Comparison of ENCODE assay signal across 1 cellular context in the genomic region with DNA sequence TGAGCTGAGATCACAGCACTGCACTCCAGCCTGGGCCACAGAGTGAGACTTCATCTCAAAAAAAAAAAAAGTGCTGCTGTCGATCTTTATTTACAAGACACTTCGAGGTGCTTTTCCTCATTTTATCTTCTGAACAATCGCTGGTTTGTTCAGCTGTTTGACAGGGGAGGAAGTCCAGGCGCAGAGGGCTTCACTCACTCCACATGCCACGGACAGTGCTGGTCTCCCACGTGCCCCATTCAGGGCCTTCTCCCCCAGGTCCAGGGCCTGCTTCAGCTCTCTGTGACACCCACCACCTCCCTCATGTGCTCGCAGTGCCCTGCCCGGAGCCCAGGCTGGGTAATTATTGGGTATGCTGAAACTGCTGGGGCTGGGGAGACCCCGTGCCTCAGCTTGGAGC.
TF ChIP-seq lines count a peak whose summit lies in the region.

No MANE protein-coding gene starts in this region.

TF ChIP-seq in HepG2, 621 proteins besides CTCF, POLR2A, EP300 and RAD21 (continued from another document and continues in another):
- TF ChIP-seq, protein P1, sequence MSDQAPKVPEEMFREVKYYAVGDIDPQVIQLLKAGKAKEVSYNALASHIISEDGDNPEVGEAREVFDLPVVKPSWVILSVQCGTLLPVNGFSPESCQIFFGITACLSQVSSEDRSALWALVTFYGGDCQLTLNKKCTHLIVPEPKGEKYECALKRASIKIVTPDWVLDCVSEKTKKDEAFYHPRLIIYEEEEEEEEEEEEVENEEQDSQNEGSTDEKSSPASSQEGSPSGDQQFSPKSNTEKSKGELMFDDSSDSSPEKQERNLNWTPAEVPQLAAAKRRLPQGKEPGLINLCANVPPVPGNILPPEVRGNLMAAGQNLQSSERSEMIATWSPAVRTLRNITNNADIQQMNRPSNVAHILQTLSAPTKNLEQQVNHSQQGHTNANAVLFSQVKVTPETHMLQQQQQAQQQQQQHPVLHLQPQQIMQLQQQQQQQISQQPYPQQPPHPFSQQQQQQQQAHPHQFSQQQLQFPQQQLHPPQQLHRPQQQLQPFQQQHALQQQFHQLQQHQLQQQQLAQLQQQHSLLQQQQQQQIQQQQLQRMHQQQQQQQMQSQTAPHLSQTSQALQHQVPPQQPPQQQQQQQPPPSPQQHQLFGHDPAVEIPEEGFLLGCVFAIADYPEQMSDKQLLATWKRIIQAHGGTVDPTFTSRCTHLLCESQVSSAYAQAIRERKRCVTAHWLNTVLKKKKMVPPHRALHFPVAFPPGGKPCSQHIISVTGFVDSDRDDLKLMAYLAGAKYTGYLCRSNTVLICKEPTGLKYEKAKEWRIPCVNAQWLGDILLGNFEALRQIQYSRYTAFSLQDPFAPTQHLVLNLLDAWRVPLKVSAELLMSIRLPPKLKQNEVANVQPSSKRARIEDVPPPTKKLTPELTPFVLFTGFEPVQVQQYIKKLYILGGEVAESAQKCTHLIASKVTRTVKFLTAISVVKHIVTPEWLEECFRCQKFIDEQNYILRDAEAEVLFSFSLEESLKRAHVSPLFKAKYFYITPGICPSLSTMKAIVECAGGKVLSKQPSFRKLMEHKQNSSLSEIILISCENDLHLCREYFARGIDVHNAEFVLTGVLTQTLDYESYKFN (CRISPR knock-in tag; conservative IDR thresholded peaks at IDR 0.05) = peak; percentile 56
- TF ChIP-seq JUN (CRISPR knock-in tag; IDR thresholded peaks at IDR 0.05) = no peak
- TF ChIP-seq, protein P2, sequence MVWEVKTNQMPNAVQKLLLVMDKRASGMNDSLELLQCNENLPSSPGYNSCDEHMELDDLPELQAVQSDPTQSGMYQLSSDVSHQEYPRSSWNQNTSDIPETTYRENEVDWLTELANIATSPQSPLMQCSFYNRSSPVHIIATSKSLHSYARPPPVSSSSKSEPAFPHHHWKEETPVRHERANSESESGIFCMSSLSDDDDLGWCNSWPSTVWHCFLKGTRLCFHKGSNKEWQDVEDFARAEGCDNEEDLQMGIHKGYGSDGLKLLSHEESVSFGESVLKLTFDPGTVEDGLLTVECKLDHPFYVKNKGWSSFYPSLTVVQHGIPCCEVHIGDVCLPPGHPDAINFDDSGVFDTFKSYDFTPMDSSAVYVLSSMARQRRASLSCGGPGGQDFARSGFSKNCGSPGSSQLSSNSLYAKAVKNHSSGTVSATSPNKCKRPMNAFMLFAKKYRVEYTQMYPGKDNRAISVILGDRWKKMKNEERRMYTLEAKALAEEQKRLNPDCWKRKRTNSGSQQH (CRISPR knock-in tag; IDR thresholded peaks at IDR 0.05; ENCODE audit: low read depth) = peak; percentile 80
- 0 out of 2 replicates have a peak, but pooled peaks have one; percentile 66 for TF ChIP-seq NFKBIZ (CRISPR knock-in tag; IDR thresholded peaks at IDR 0.05)
- peak; percentile 26; the same call in 1 of the 2 replicates for TF ChIP-seq CREM (IDR thresholded peaks at IDR 0.05)
- no peak for TF ChIP-seq CREM (CRISPR knock-in tag; IDR thresholded peaks at IDR 0.05)
- 0 out of 2 replicates have a peak, but pooled peaks have one; percentile 5 for TF ChIP-seq FOXC1 (CRISPR knock-in tag; IDR thresholded peaks at IDR 0.05; ENCODE audit: borderline replicate concordance)
- TF ChIP-seq, protein P3, sequence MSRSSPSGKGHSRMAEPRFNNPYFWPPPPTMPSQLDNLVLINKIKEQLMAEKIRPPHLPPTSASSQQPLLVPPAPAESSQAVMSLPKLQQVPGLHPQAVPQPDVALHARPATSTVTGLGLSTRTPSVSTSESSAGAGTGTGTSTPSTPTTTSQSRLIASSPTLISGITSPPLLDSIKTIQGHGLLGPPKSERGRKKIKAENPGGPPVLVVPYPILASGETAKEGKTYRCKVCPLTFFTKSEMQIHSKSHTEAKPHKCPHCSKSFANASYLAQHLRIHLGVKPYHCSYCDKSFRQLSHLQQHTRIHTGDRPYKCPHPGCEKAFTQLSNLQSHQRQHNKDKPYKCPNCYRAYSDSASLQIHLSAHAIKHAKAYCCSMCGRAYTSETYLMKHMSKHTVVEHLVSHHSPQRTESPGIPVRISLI (CRISPR knock-in tag; IDR thresholded peaks at IDR 0.05; ENCODE audit: borderline replicate concordance) = peak; percentile 96
- peak; percentile 38; the same call in 1 of the 2 replicates for TF ChIP-seq MEF2D (CRISPR knock-in tag; IDR thresholded peaks at IDR 0.05)
- TF ChIP-seq ZNF468 (CRISPR knock-in tag; IDR thresholded peaks at IDR 0.05) = 0 out of 2 replicates have a peak, but pooled peaks have one; percentile 62
- TF ChIP-seq, protein P4, sequence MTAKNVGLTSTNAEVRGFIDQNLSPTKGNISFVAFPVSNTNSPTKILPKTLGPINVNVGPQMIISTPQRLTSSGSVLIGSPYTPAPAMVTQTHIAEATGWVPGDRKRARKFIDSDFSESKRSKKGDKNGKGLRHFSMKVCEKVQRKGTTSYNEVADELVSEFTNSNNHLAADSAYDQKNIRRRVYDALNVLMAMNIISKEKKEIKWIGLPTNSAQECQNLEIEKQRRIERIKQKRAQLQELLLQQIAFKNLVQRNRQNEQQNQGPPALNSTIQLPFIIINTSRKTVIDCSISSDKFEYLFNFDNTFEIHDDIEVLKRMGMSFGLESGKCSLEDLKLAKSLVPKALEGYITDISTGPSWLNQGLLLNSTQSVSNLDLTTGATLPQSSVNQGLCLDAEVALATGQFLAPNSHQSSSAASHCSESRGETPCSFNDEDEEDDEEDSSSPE (CRISPR knock-in tag; IDR thresholded peaks at IDR 0.05) = no peak
- TF ChIP-seq ZNF501 (CRISPR knock-in tag; IDR thresholded peaks at IDR 0.05) = peak; percentile 39; the same call in 1 of the 2 replicates
- 0 out of 2 replicates have a peak, but pooled peaks have one; percentile 57 for TF ChIP-seq SIN3A (IDR thresholded peaks at IDR 0.05; ENCODE audit: borderline replicate concordance, low read depth, low read length)
- no peak for TF ChIP-seq MAZ (IDR thresholded peaks at IDR 0.05; ENCODE audit: borderline replicate concordance, low read depth, low read length)
- TF ChIP-seq MAZ (CRISPR knock-in tag; IDR thresholded peaks at IDR 0.05; ENCODE audit: low read depth) = no peak
- TF ChIP-seq ZNF839 (CRISPR knock-in tag; IDR thresholded peaks at IDR 0.05; ENCODE audit: borderline replicate concordance) = no peak
- peak; percentile 57; the same call in 1 of the 2 replicates for TF ChIP-seq HOXA3 (CRISPR knock-in tag; IDR thresholded peaks at IDR 0.05)
- peak; percentile 57 for TF ChIP-seq FOSL2 (CRISPR knock-in tag; IDR thresholded peaks at IDR 0.05)
- TF ChIP-seq WIZ (CRISPR knock-in tag; IDR thresholded peaks at IDR 0.05) = no peak
- TF ChIP-seq, protein P5, sequence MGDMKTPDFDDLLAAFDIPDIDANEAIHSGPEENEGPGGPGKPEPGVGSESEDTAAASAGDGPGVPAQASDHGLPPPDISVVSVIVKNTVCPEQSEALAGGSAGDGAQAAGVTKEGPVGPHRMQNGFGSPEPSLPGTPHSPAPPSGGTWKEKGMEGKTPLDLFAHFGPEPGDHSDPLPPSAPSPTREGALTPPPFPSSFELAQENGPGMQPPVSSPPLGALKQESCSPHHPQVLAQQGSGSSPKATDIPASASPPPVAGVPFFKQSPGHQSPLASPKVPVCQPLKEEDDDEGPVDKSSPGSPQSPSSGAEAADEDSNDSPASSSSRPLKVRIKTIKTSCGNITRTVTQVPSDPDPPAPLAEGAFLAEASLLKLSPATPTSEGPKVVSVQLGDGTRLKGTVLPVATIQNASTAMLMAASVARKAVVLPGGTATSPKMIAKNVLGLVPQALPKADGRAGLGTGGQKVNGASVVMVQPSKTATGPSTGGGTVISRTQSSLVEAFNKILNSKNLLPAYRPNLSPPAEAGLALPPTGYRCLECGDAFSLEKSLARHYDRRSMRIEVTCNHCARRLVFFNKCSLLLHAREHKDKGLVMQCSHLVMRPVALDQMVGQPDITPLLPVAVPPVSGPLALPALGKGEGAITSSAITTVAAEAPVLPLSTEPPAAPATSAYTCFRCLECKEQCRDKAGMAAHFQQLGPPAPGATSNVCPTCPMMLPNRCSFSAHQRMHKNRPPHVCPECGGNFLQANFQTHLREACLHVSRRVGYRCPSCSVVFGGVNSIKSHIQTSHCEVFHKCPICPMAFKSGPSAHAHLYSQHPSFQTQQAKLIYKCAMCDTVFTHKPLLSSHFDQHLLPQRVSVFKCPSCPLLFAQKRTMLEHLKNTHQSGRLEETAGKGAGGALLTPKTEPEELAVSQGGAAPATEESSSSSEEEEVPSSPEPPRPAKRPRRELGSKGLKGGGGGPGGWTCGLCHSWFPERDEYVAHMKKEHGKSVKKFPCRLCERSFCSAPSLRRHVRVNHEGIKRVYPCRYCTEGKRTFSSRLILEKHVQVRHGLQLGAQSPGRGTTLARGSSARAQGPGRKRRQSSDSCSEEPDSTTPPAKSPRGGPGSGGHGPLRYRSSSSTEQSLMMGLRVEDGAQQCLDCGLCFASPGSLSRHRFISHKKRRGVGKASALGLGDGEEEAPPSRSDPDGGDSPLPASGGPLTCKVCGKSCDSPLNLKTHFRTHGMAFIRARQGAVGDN (CRISPR knock-in tag; IDR thresholded peaks at IDR 0.05) = peak; percentile 97
- TF ChIP-seq ARNT (IDR thresholded peaks at IDR 0.05) = no peak
- peak; percentile 24; the same call in 1 of the 2 replicates for TF ChIP-seq KDM2A (CRISPR knock-in tag; IDR thresholded peaks at IDR 0.05; ENCODE audit: borderline replicate concordance, low read depth)
- no peak for TF ChIP-seq ZNF382 (CRISPR knock-in tag; IDR thresholded peaks at IDR 0.05; ENCODE audit: borderline replicate concordance)
- peak; percentile 68 for TF ChIP-seq TEAD3 (CRISPR knock-in tag; optimal IDR thresholded peaks at IDR 0.05; ENCODE audit: borderline replicate concordance)
- TF ChIP-seq, protein P6, sequence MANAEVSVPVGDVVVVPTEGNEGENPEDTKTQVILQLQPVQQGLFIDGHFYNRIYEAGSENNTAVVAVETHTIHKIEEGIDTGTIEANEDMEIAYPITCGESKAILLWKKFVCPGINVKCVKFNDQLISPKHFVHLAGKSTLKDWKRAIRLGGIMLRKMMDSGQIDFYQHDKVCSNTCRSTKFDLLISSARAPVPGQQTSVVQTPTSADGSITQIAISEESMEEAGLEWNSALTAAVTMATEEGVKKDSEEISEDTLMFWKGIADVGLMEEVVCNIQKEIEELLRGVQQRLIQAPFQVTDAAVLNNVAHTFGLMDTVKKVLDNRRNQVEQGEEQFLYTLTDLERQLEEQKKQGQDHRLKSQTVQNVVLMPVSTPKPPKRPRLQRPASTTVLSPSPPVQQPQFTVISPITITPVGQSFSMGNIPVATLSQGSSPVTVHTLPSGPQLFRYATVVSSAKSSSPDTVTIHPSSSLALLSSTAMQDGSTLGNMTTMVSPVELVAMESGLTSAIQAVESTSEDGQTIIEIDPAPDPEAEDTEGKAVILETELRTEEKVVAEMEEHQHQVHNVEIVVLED (CRISPR knock-in tag; IDR thresholded peaks at IDR 0.05; ENCODE audit: borderline replicate concordance) = no peak
- 0 out of 2 replicates have a peak, but pooled peaks have one; percentile 22 for TF ChIP-seq ZNF605 (CRISPR knock-in tag; IDR thresholded peaks at IDR 0.05)
- TF ChIP-seq ZNF337 (CRISPR knock-in tag; IDR thresholded peaks at IDR 0.05; ENCODE audit: borderline replicate concordance, low read depth) = 0 out of 2 replicates have a peak, but pooled peaks have one; percentile 53
- TF ChIP-seq SALL1 (CRISPR knock-in tag; IDR thresholded peaks at IDR 0.05) = peak; percentile 81
- TF ChIP-seq, protein P7, sequence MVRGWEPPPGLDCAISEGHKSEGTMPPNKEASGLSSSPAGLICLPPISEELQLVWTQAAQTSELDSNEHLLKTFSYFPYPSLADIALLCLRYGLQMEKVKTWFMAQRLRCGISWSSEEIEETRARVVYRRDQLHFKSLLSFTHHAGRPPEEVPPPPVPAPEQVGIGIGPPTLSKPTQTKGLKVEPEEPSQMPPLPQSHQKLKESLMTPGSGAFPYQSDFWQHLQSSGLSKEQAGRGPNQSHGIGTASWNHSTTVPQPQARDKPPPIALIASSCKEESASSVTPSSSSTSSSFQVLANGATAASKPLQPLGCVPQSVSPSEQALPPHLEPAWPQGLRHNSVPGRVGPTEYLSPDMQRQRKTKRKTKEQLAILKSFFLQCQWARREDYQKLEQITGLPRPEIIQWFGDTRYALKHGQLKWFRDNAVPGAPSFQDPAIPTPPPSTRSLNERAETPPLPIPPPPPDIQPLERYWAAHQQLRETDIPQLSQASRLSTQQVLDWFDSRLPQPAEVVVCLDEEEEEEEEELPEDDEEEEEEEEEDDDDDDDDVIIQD (CRISPR knock-in tag; IDR thresholded peaks at IDR 0.05; ENCODE audit: low read depth) = 0 out of 2 replicates have a peak, but pooled peaks have one; percentile 25
- TF ChIP-seq, protein P8, sequence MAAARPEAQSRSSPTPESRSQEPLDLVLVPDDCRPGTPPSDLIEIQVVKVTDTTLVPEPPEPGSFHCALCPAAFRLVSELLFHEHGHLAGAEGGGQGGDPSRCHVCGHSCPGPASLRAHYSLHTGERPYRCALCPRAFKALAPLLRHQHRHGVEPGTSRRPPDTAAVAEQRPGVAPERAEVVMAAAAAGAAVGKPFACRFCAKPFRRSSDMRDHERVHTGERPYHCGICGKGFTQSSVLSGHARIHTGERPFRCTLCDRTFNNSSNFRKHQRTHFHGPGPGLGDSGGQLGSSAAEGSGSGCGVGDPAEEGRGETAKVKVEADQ (CRISPR knock-in tag; IDR thresholded peaks at IDR 0.05; ENCODE audit: borderline replicate concordance) = no peak
- peak; percentile 79; the same call in 1 of the 2 replicates for TF ChIP-seq GFI1 (CRISPR knock-in tag; IDR thresholded peaks at IDR 0.05; ENCODE audit: borderline replicate concordance)
- no peak for TF ChIP-seq ZFP37 (CRISPR knock-in tag; IDR thresholded peaks at IDR 0.05; ENCODE audit: borderline replicate concordance)
- TF ChIP-seq HDAC1 (CRISPR knock-in tag; IDR thresholded peaks at IDR 0.05) = peak; percentile 44; the same call in 1 of the 2 replicates
- TF ChIP-seq RNF2 (conservative IDR thresholded peaks at IDR 0.05; ENCODE audit: low read depth) = peak; percentile 48; the same call in 1 of the 2 replicates
- TF ChIP-seq PLRG1 (conservative IDR thresholded peaks at IDR 0.05) = no peak
- TF ChIP-seq MIXL1 (CRISPR knock-in tag; IDR thresholded peaks at IDR 0.05) = no peak
- peak; percentile 61; the same call in 1 of the 2 replicates for TF ChIP-seq POGZ (CRISPR knock-in tag; IDR thresholded peaks at IDR 0.05)
- peak; percentile 55; the same call in 1 of the 2 replicates for TF ChIP-seq NCOA2 (CRISPR knock-in tag; IDR thresholded peaks at IDR 0.05)
- peak; percentile 33; the same call in 1 of the 2 replicates for TF ChIP-seq ZNF670 (CRISPR knock-in tag; IDR thresholded peaks at IDR 0.05; ENCODE audit: borderline replicate concordance)
- TF ChIP-seq ZNF343 (CRISPR knock-in tag; IDR thresholded peaks at IDR 0.05) = 0 out of 2 replicates have a peak, but pooled peaks have one; percentile 66
- TF ChIP-seq ZNF274 (CRISPR knock-in tag; IDR thresholded peaks at IDR 0.05) = 0 out of 2 replicates have a peak, but pooled peaks have one; percentile 42
- TF ChIP-seq SRY (CRISPR knock-in tag; IDR thresholded peaks at IDR 0.05) = no peak
